1 cellular context compared by ENCODE assay signal in the genomic region with DNA sequence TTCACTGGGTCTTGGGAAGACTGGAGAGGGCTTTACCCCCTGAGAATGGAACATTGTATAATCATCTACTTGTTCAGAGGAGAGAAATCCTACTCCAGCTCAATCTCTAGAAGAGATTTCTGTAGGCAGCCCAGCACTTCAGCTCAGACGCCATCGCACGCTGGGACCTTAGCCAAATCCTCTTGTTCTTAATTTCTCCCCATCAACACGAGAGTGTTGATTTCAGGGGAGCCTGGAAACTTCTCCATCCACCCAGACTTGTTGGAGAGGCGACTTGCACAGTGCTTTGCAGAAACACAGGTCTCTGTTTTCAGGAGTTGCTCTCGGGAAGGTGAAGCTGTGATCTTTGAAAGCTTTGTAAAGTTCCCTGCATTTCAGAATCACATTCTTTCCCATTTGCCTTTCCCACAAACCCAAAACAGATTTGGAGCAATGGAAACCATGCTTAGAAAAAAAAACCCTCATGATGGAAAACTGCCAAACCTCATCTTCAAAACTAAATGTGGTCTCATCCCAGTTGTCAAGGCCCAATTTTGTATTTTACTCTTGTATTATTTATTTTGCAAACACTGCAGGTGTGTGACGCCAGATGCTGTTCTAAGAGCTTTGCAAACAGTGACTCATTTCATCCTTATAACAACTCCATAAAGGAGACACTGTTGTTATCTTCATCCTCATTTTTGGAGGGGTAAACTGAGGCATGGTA.
TF ChIP-seq lines count a peak whose summit lies in the region.

No MANE protein-coding gene starts in this region.

TF ChIP-seq in HCT116, 20 proteins besides CTCF, POLR2A, EP300 and RAD21 (continued from another document):
- TF ChIP-seq, protein P1, sequence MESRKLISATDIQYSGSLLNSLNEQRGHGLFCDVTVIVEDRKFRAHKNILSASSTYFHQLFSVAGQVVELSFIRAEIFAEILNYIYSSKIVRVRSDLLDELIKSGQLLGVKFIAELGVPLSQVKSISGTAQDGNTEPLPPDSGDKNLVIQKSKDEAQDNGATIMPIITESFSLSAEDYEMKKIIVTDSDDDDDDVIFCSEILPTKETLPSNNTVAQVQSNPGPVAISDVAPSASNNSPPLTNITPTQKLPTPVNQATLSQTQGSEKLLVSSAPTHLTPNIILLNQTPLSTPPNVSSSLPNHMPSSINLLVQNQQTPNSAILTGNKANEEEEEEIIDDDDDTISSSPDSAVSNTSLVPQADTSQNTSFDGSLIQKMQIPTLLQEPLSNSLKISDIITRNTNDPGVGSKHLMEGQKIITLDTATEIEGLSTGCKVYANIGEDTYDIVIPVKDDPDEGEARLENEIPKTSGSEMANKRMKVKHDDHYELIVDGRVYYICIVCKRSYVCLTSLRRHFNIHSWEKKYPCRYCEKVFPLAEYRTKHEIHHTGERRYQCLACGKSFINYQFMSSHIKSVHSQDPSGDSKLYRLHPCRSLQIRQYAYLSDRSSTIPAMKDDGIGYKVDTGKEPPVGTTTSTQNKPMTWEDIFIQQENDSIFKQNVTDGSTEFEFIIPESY (IDR thresholded peaks at IDR 0.05; ENCODE audit: extremely low read depth, insufficient replicate concordance, low read length) = no peak
- TF ChIP-seq EZH2 (IDR thresholded peaks at IDR 0.05) (no peak), ZFX (IDR thresholded peaks at IDR 0.05) (no peak), POLR2AphosphoS5 (IDR thresholded peaks at IDR 0.05; ENCODE audit: low read depth, low read length) (no peak), SIN3A (IDR thresholded peaks at IDR 0.05; ENCODE audit: low read depth) (no peak)
- TF ChIP-seq, protein P2, sequence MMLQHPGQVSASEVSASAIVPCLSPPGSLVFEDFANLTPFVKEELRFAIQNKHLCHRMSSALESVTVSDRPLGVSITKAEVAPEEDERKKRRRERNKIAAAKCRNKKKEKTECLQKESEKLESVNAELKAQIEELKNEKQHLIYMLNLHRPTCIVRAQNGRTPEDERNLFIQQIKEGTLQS (IDR thresholded peaks at IDR 0.05) = no peak
- TF ChIP-seq, protein P3, sequence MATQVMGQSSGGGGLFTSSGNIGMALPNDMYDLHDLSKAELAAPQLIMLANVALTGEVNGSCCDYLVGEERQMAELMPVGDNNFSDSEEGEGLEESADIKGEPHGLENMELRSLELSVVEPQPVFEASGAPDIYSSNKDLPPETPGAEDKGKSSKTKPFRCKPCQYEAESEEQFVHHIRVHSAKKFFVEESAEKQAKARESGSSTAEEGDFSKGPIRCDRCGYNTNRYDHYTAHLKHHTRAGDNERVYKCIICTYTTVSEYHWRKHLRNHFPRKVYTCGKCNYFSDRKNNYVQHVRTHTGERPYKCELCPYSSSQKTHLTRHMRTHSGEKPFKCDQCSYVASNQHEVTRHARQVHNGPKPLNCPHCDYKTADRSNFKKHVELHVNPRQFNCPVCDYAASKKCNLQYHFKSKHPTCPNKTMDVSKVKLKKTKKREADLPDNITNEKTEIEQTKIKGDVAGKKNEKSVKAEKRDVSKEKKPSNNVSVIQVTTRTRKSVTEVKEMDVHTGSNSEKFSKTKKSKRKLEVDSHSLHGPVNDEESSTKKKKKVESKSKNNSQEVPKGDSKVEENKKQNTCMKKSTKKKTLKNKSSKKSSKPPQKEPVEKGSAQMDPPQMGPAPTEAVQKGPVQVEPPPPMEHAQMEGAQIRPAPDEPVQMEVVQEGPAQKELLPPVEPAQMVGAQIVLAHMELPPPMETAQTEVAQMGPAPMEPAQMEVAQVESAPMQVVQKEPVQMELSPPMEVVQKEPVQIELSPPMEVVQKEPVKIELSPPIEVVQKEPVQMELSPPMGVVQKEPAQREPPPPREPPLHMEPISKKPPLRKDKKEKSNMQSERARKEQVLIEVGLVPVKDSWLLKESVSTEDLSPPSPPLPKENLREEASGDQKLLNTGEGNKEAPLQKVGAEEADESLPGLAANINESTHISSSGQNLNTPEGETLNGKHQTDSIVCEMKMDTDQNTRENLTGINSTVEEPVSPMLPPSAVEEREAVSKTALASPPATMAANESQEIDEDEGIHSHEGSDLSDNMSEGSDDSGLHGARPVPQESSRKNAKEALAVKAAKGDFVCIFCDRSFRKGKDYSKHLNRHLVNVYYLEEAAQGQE (IDR thresholded peaks at IDR 0.05; ENCODE audit: low read depth) = no peak
